Comparison of ENCODE assay signal across 1 cellular context in genomic region chr11:75199412-75199955, GRCh38.
TF ChIP-seq lines count a peak whose summit lies in the region.

No MANE protein-coding gene starts in this region.

TF ChIP-seq in HepG2, 621 proteins besides CTCF, POLR2A, EP300 and RAD21:
- TF ChIP-seq PAWR (CRISPR knock-in tag; IDR thresholded peaks at IDR 0.05; ENCODE audit: borderline replicate concordance) (no peak), ZNF777 (CRISPR knock-in tag; IDR thresholded peaks at IDR 0.05) (no peak), GMEB2 (CRISPR knock-in tag; IDR thresholded peaks at IDR 0.05; ENCODE audit: low read depth) (no peak), ZNF816 (CRISPR knock-in tag; IDR thresholded peaks at IDR 0.05; ENCODE audit: borderline replicate concordance) (no peak), PLRG1 (conservative IDR thresholded peaks at IDR 0.05) (no peak), NFRKB (IDR thresholded peaks at IDR 0.05) (no peak), HNRNPL (IDR thresholded peaks at IDR 0.05; ENCODE audit: low read depth, low read length) (no peak), RAD51 (IDR thresholded peaks at IDR 0.05; ENCODE audit: borderline replicate concordance) (no peak), SRSF9 (IDR thresholded peaks at IDR 0.05; ENCODE audit: borderline replicate concordance, insufficient read depth, low read depth, low read length, poor library complexity, severe bottlenecking) (no peak), HNRNPUL1 (IDR thresholded peaks at IDR 0.05; ENCODE audit: low read depth, low read length) (no peak), ATAD3A (CRISPR knock-in tag; IDR thresholded peaks at IDR 0.05) (no peak), KLF9 (CRISPR knock-in tag; IDR thresholded peaks at IDR 0.05; ENCODE audit: low read depth) (no peak), ZNF784 (CRISPR knock-in tag; IDR thresholded peaks at IDR 0.05; ENCODE audit: borderline replicate concordance) (no peak), HOXA3 (CRISPR knock-in tag; IDR thresholded peaks at IDR 0.05) (no peak)
- TF ChIP-seq, protein P1, sequence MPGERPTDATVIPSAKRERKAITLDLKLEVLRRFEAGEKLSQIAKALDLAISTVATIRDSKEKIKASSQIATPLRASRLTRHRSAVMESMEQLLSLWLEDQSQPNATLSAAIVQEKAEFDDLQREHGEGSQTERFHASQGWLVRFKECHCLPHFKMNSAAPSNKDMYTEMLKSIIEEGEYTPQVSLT (CRISPR knock-in tag; IDR thresholded peaks at IDR 0.05; ENCODE audit: borderline replicate concordance, low read depth), result no peak
- TF ChIP-seq, protein P2, sequence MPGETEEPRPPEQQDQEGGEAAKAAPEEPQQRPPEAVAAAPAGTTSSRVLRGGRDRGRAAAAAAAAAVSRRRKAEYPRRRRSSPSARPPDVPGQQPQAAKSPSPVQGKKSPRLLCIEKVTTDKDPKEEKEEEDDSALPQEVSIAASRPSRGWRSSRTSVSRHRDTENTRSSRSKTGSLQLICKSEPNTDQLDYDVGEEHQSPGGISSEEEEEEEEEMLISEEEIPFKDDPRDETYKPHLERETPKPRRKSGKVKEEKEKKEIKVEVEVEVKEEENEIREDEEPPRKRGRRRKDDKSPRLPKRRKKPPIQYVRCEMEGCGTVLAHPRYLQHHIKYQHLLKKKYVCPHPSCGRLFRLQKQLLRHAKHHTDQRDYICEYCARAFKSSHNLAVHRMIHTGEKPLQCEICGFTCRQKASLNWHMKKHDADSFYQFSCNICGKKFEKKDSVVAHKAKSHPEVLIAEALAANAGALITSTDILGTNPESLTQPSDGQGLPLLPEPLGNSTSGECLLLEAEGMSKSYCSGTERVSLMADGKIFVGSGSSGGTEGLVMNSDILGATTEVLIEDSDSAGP (CRISPR knock-in tag; IDR thresholded peaks at IDR 0.05; ENCODE audit: borderline replicate concordance), result no peak
- TF ChIP-seq, protein P3, sequence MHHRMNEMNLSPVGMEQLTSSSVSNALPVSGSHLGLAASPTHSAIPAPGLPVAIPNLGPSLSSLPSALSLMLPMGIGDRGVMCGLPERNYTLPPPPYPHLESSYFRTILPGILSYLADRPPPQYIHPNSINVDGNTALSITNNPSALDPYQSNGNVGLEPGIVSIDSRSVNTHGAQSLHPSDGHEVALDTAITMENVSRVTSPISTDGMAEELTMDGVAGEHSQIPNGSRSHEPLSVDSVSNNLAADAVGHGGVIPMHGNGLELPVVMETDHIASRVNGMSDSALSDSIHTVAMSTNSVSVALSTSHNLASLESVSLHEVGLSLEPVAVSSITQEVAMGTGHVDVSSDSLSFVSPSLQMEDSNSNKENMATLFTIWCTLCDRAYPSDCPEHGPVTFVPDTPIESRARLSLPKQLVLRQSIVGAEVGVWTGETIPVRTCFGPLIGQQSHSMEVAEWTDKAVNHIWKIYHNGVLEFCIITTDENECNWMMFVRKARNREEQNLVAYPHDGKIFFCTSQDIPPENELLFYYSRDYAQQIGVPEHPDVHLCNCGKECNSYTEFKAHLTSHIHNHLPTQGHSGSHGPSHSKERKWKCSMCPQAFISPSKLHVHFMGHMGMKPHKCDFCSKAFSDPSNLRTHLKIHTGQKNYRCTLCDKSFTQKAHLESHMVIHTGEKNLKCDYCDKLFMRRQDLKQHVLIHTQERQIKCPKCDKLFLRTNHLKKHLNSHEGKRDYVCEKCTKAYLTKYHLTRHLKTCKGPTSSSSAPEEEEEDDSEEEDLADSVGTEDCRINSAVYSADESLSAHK (CRISPR knock-in tag; IDR thresholded peaks at IDR 0.05; ENCODE audit: borderline replicate concordance), result no peak
- TF ChIP-seq, protein P4, sequence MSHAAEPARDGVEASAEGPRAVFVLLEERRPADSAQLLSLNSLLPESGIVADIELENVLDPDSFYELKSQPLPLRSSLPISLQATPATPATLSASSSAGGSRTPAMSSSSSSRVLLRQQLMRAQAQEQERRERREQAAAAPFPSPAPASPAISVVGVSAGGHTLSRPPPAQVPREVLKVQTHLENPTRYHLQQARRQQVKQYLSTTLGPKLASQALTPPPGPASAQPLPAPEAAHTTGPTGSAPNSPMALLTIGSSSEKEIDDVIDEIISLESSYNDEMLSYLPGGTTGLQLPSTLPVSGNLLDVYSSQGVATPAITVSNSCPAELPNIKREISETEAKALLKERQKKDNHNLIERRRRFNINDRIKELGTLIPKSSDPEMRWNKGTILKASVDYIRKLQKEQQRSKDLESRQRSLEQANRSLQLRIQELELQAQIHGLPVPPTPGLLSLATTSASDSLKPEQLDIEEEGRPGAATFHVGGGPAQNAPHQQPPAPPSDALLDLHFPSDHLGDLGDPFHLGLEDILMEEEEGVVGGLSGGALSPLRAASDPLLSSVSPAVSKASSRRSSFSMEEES (CRISPR knock-in tag; IDR thresholded peaks at IDR 0.05), result no peak
- TF ChIP-seq, protein P5, sequence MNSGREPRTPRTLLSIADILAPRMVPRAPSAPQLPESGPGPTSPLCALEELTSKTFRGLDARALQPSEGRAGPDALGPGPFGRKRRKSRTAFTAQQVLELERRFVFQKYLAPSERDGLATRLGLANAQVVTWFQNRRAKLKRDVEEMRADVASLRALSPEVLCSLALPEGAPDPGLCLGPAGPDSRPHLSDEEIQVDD (CRISPR knock-in tag; IDR thresholded peaks at IDR 0.05; ENCODE audit: borderline replicate concordance), result no peak
- TF ChIP-seq, protein P6, sequence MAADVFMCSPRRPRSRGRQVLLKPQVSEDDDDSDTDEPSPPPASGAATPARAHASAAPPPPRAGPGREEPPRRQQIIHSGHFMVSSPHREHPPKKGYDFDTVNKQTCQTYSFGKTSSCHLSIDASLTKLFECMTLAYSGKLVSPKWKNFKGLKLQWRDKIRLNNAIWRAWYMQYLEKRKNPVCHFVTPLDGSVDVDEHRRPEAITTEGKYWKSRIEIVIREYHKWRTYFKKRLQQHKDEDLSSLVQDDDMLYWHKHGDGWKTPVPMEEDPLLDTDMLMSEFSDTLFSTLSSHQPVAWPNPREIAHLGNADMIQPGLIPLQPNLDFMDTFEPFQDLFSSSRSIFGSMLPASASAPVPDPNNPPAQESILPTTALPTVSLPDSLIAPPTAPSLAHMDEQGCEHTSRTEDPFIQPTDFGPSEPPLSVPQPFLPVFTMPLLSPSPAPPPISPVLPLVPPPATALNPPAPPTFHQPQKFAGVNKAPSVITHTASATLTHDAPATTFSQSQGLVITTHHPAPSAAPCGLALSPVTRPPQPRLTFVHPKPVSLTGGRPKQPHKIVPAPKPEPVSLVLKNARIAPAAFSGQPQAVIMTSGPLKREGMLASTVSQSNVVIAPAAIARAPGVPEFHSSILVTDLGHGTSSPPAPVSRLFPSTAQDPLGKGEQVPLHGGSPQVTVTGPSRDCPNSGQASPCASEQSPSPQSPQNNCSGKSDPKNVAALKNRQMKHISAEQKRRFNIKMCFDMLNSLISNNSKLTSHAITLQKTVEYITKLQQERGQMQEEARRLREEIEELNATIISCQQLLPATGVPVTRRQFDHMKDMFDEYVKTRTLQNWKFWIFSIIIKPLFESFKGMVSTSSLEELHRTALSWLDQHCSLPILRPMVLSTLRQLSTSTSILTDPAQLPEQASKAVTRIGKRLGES (CRISPR knock-in tag; IDR thresholded peaks at IDR 0.05; ENCODE audit: borderline replicate concordance), result no peak
TF ChIP-seq in HepG2: peak in this region for 0.
